Comparison of ENCODE assay signal across 23 cellular contexts in the genomic region with DNA sequence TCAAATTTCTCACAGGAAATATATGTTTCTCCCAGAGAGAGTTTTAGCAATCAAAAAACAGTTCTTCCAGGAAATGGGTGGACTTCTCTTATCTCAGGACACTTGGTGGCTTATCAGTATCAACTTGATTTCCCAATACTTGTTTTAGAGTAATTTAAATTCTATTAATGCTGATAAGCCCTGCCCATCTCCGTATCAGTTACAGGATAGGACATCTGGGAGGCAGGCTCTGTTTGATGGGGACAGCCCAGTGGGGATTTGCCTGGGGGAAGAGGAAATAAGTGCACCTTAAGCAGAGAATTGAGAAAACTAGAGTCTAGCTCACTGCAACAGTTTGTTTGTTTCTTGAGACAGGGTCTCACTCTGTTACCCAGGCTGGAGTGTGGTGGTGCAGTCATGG.
"Had no signal": no experiment of that assay in that cellular context is flagged by ENCODE, and none has a peak within 500 bp of the region (broad histone marks: within the 10 kb centered on the region; RNA-seq: fewer than 3 reads in every experiment).

No MANE protein-coding gene starts in this region.

- H2AFZ ChIP-seq: hepatocyte had no signal

- H3K4me3 ChIP-seq: coronary artery, dorsolateral prefrontal cortex, gastrocnemius medialis, hepatocyte, left ventricle myocardium inferior, lung, right lobe of liver, stomach, thyroid gland, upper lobe of right lung had no signal

- H3K9me3 ChIP-seq: gastrocnemius medialis, left ventricle myocardium inferior, right lobe of liver, stomach, thyroid gland, upper lobe of right lung had no signal

- DNase-seq: activated CD4-positive, alpha-beta memory T cell treated with anti-CD3 and anti-CD28 coated beads, Interleukin-2, amount 10 ng/mL, durations not matched to agents 7 days and 5 days; activated CD4-positive, alpha-beta T cell treated with anti-CD3 and anti-CD28 coated beads for 1 hour; activated CD4-positive, alpha-beta T cell treated with anti-CD3 and anti-CD28 coated beads, Interleukin-2, amount 10 ng/mL, durations not matched to agents 7 days and 5 days; activated CD8-positive, alpha-beta memory T cell treated with anti-CD3 and anti-CD28 coated beads, Interleukin-2, amount 50 U/mL, for 48 hours; activated gamma-delta T cell; activated naive CD4-positive, alpha-beta T cell treated with anti-CD3 and anti-CD28 coated beads, Interleukin-2, amount 10 ng/mL, durations not matched to agents 7 days and 5 days; activated T-cell treated with anti-CD3 and anti-CD28 coated beads, Interleukin-2, amount 50 U/mL, for 24 hours; amniotic stem cell; brain microvascular endothelial cell; dorsolateral prefrontal cortex; effector memory CD4-positive, alpha-beta T cell; gastrocnemius medialis; islet precursor cell; left ventricle myocardium inferior; right lobe of liver; stimulated activated CD4-positive, alpha-beta T cell treated with anti-CD3 and anti-CD28 coated beads, Interleukin-1b, Interleukin-23, amount 100 ng/mL, for 48 hours; stimulated activated naive B cell treated with anti-CD40 and anti-IgM and Interleukin-4, amounts not matched to agents 10 μg/mL and 1 μg/mL and 100 μg/mL, for 72 hours; stomach; thyroid gland; upper lobe of right lung had no signal

- ATAC-seq: gastrocnemius medialis; stimulated activated naive B cell treated with anti-CD40 and anti-IgM and Interleukin-4, amounts not matched to agents 10 μg/mL and 1 μg/mL and 100 μg/mL, for 72 hours; upper lobe of right lung had no signal

- H3K27ac ChIP-seq: brain microvascular endothelial cell, coronary artery, dorsolateral prefrontal cortex, gastrocnemius medialis, hepatocyte, left ventricle myocardium inferior, right lobe of liver, stomach, thyroid gland, upper lobe of right lung had no signal

- H3K4me2 ChIP-seq: hepatocyte had no signal

- H3K4me1 ChIP-seq: gastrocnemius medialis, stomach, thyroid gland, upper lobe of right lung had no signal

- H3K36me3 ChIP-seq: brain microvascular endothelial cell, gastrocnemius medialis, left ventricle myocardium inferior, right lobe of liver, stomach, thyroid gland, upper lobe of right lung had no signal

- H3K27me3 ChIP-seq: brain microvascular endothelial cell, gastrocnemius medialis, hepatocyte, right lobe of liver, stomach, thyroid gland, upper lobe of right lung had no signal
